8 cellular contexts compared by ENCODE assay signal in the genomic region with DNA sequence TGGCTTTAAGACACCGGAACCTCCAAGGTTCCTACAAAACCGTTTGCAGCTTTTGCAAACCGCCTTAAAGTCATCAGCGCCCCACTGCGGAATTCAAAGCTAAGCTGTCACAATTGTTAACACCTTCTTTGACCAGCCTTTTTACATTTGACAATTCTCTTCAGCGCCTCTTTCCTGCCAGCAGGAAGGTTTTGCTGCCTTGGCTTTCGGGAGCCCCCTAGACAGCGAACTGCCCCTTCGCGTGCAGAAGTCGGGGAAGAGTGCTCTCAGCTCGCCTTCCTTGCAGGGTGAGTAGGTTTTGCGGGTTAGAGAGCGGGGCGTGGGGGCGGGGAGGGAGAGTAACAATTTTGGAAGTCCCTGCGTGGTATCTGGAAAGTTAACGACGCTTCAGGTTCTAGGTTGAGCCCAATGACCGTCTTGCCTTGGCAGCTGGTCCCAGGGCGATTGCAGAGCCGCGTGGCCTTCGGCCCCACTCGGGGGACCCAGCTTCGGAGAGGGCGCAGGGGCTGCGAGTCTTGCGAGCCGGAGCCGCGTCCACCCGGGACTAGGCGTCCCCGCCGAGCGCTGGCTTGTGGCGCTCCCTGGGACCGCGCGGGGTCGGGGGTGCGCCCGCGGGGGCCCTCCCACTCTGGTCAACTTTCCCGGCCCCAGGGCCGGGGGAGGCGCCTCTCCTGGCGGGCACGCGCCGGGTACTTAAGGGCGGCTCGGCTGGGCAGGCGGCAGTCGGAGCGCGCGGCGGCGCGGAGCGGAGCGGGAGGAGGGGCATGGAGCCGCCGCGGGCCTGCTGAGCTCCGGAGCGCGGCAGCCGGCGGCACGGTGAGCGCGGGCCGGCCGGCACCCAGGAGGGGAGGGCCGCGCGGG. TPM values are rescaled to one million over a fixed set of nuclear protein-coding genes. Genes with fewer than 3 reads are reported as not detected.
DNase-seq lines count a peak whose midpoint lies in the region; ATAC-seq and TF ChIP-seq lines count a peak whose summit lies in the region.

Gene HAS3, plus strand, starts transcription at position 153 of the 861 bp plus-strand sequence. CDS start 3,743 bp downstream, outside the sequence.

- no peaks in the 10 kb centered on the region for H3F3A ChIP-seq in SU-DHL-6 (ENCODE audit: insufficient read depth)

- peak; percentile 41 for TF ChIP-seq CTCF in SU-DHL-6 (IDR thresholded peaks at IDR 0.05; ENCODE audit: insufficient read depth, low read length, poor library complexity, severe bottlenecking)

- no peaks in the 10 kb centered on the region for H4K20me1 ChIP-seq in SU-DHL-6 (ENCODE audit: low read depth, low read length)

- ATAC-seq in left lobe of liver (peak; percentile 91), HG03439 (IDR thresholded peaks at IDR 0.05; ENCODE audit: unreplicated experiment) (no peak)

- intact Hi-C loops in dendritic cell treated with granulocyte-macrophage colony-stimulating factor and Interleukin-4, amounts not matched to agents 40 ng/mL and 50 ng/mL, for 4 days (cut with micrococcal nuclease) = no loop called here

- H3K27ac Mint-ChIP-seq in dendritic cell treated with granulocyte-macrophage colony-stimulating factor and Interleukin-4, amounts not matched to agents 40 ng/mL and 50 ng/mL, for 4 days = peak within 1 kb of the TSS; percentile 28

- H3K27me3 ChIP-seq in SU-DHL-6 (ENCODE audit: low read length) = no peaks in the 10 kb centered on the region

- no peaks in the 10 kb centered on the region for H3K9me2 ChIP-seq in SU-DHL-6 (replicated peaks; ENCODE audit: insufficient read depth, low read length)

- no peaks in the 10 kb centered on the region for H3K9me3 Mint-ChIP-seq in dendritic cell treated with granulocyte-macrophage colony-stimulating factor and Interleukin-4, amounts not matched to agents 40 ng/mL and 50 ng/mL, for 4 days

- peak within 1 kb of the TSS; percentile 71 for H3K4me2 ChIP-seq in SU-DHL-6 (ENCODE audit: low read depth, low read length, poor library complexity, severe bottlenecking)

- in situ Hi-C loops in KBM-7 (cut with MboI; ENCODE audit: low pct_unique_long_range_greater_than_20kb, low sequenced_read_pairs) = loop anchor here (25.0 kb wide), 1 partner anchor 193 kb away; no protein-coding TSS in a partner anchor

- H3K9me3 ChIP-seq in SU-DHL-6 (ENCODE audit: insufficient read depth, low read length) = no peaks in the 10 kb centered on the region

- H3K9ac ChIP-seq in SU-DHL-6 (ENCODE audit: low read length) = peak within 1 kb of the TSS; percentile 53

- peaks cover 72% of the 10 kb centered on the region for H3K27me3 Mint-ChIP-seq in dendritic cell treated with granulocyte-macrophage colony-stimulating factor and Interleukin-4, amounts not matched to agents 40 ng/mL and 50 ng/mL, for 4 days

- peak within 1 kb of the TSS; percentile 39 for H2AFZ ChIP-seq in SU-DHL-6 (ENCODE audit: low read depth, low read length, severe bottlenecking)

- peak within 1 kb of the TSS; percentile 62 for H3K4me3 ChIP-seq in SU-DHL-6 (ENCODE audit: insufficient read depth, low read length, poor library complexity, severe bottlenecking)

- H3K27ac ChIP-seq in SU-DHL-6 (ENCODE audit: low read depth, low read length) = no peak within 1 kb of the TSS

- peaks cover 18% of the 10 kb centered on the region for H3K36me3 Mint-ChIP-seq in dendritic cell treated with granulocyte-macrophage colony-stimulating factor and Interleukin-4, amounts not matched to agents 40 ng/mL and 50 ng/mL, for 4 days (ENCODE audit: low read depth)

- H3K79me2 ChIP-seq in SU-DHL-6 (ENCODE audit: insufficient read depth, low read length) = no peaks in the 10 kb centered on the region

- peak; percentile 51 for DNase-seq in SIG-M5 treated with dmso at 0.1 percent for 504 hours (lab: John Stamatoyannopoulos, UW; ENCODE audit: unreplicated experiment)
- DNase-seq in SIG-M5 (lab: John Stamatoyannopoulos, UW) = no peak
- DNase-seq in KBM-7 = peak; percentile 66
- DNase-seq in left lobe of liver (ENCODE audit: low spot score) = peak; percentile 79
- DNase-seq in stimulated activated CD4-positive, alpha-beta T cell treated with anti-CD3 and anti-CD28 coated beads, Interleukin-2, amount 100 ng/mL, for 48 hours = peak; percentile 33 to 41

- no peaks in the 10 kb centered on the region for H3K36me3 ChIP-seq in SU-DHL-6 (ENCODE audit: low read length)

- peaks cover 25% of the 10 kb centered on the region for H3K4me1 Mint-ChIP-seq in dendritic cell treated with granulocyte-macrophage colony-stimulating factor and Interleukin-4, amounts not matched to agents 40 ng/mL and 50 ng/mL, for 4 days (ENCODE audit: low read depth)

- peak within 1 kb of the TSS; percentile 70 for H3K4me3 Mint-ChIP-seq in dendritic cell treated with granulocyte-macrophage colony-stimulating factor and Interleukin-4, amounts not matched to agents 40 ng/mL and 50 ng/mL, for 4 days

RNA-seq across cellular contexts. Expression of gene HAS3, which starts in this region (rescaled TPM):
- 0.53 TPM for total RNA-seq in left lobe of liver

Comparison
In these comparisons a context has a peak if more than half of its experiments do, and no peak if none do; other contexts are left out.
1. Peak in DNase-seq and ATAC-seq in left lobe of liver; RNA of the gene not detected or under 1 TPM.